Comparison of ENCODE assay signal across 8 cellular contexts in genomic region chr11:45083544-45084087, GRCh38.
A peak's percentile ranks its signal among the peaks of the same experiment; 100 is the strongest.
DNase-seq lines count a peak whose midpoint lies in the region; ATAC-seq, FAIRE-seq and TF ChIP-seq lines count a peak whose summit lies in the region.

No MANE protein-coding gene starts in this region.

- no peak overlapping the region for H3K27ac ChIP-seq in A549

- DNase-seq in A549 (ENCODE audit: low read depth in 1 of 2, low spot score in 1 of 2) (peak; percentile 33 to 56), GM12865 (ENCODE audit: low read depth) (no peak), SK-MEL-5 (ENCODE audit: low read depth, low spot score) (peak; percentile 19), iPS DF 19.7 (ENCODE audit: low read depth, low spot score) (peak; percentile 47), GM19238 (ENCODE audit: insufficient read length, low spot score) (no peak), OCI-M2 (lab: John Stamatoyannopoulos, UW; ENCODE audit: unreplicated experiment) (no peak), COLO668 (lab: John Stamatoyannopoulos, UW; ENCODE audit: unreplicated experiment) (no peak)

- TF ChIP-seq POLR2A in A549 (IDR thresholded peaks at IDR 0.05; ENCODE audit: low read length) = no peak

- no peak overlapping the region for H3K4me2 ChIP-seq in A549

- FAIRE-seq in A549 (lab: Jason Lieb, UNC) = no peak

- CTCF ChIA-PET in A549 (lab: Yijun Ruan, JAX) = interaction anchor here (0.7 to 41.5 kb wide), 7 partner anchors 11 to 147 kb away, joined by 3 to 1740 read pairs (median 3); no protein-coding TSS in a partner anchor

- no peaks in the 10 kb centered on the region; the same call in 2 of the 3 replicates for H3K4me1 ChIP-seq in A549

- POLR2A ChIA-PET in A549 (lab: Yijun Ruan, JAX) = no interaction called here

- WGBS in A549 (ENCODE audit: missing lambda C conversion rate) = 11% methylated on average over 3 of the region's 3 CpGs

- TF ChIP-seq CTCF in A549 (IDR thresholded peaks at IDR 0.05) (peak; percentile 44), GM12865 (IDR thresholded peaks at IDR 0.05; ENCODE audit: insufficient read depth, low read depth, low read length, missing control alignments) (peak; percentile 35)

- TF ChIP-seq RAD21 in A549 (conservative IDR thresholded peaks at IDR 0.05 in 1 of 2, IDR thresholded peaks at IDR 0.05 in 1 of 2) = peak in 1 of 2 experiments; percentile 41; a peak in 2 of 5 replicates

- ATAC-seq in A549 (peak; percentile 79 to 91), GM21528 (IDR thresholded peaks at IDR 0.05; ENCODE audit: low FRiP score, unreplicated experiment) (no peak)

- in situ Hi-C loops in SK-MEL-5 (cut with HindIII; ENCODE audit: low pct_unique_long_range_greater_than_20kb, low sequenced_read_pairs) = no loop called here

- no peak for TF ChIP-seq EP300 in A549 (IDR thresholded peaks at IDR 0.05)

- H3K4me3 ChIP-seq in A549 (no peak overlapping the region), GM12865 (ENCODE audit: low read depth, low read length) (no peak overlapping the region)

- H3K9me3 ChIP-seq in A549 = no peaks in the 10 kb centered on the region

TF ChIP-seq in A549, 52 proteins besides CTCF, POLR2A, EP300 and RAD21:
- TF ChIP-seq MAFK (IDR thresholded peaks at IDR 0.05; ENCODE audit: partially characterized antibody) (peak; percentile 97), HOXB13 (CRISPR knock-in tag; IDR thresholded peaks at IDR 0.05; ENCODE audit: low read depth) (no peak), SMC3 (IDR thresholded peaks at IDR 0.05) (peak; percentile 33; the same call in 1 of the 3 replicates)

Comparison
In these comparisons a context has a peak if more than half of its experiments do, and no peak if none do; other contexts are left out.
1. DNase-seq: peak in A549 (2 of 2), SK-MEL-5 (single experiment) and iPS DF 19.7 (single experiment); none in GM12865 (single experiment), GM19238 (single experiment), OCI-M2 (single experiment) and COLO668 (single experiment).